15 cellular contexts compared by ENCODE assay signal in genomic region chr16:50675686-50676610, GRCh38. TPM values are rescaled to one million over a fixed set of nuclear protein-coding genes. Genes with fewer than 3 reads are reported as not detected.
DNase-seq lines count a peak whose midpoint lies in the region; ATAC-seq and TF ChIP-seq lines count a peak whose summit lies in the region.
"Had no signal": no experiment of that assay in that cellular context is flagged by ENCODE, and none has a peak within 500 bp of the region (broad histone marks: within the 10 kb centered on the region; RNA-seq: fewer than 3 reads in every experiment).

No MANE protein-coding gene starts in this region.

- ATAC-seq in lower lobe of right lung (peak; percentile 73 to 74), upper lobe of right lung (peak; percentile 69), GM21367 (IDR thresholded peaks at IDR 0.05; ENCODE audit: unreplicated experiment) (no peak)
- ATAC-seq: heart left ventricle had no signal

- peaks cover 23% of the 10 kb centered on the region for H3K9me3 Mint-ChIP-seq in activated naive CD4-positive, alpha-beta T cell treated with anti-CD3 and anti-CD28 coated beads, Interleukin-2, amount 10 ng/mL, durations not matched to agents 7 days and 5 days
- peaks cover 7% of the 10 kb centered on the region for H3K9me3 Mint-ChIP-seq in activated naive CD8-positive, alpha-beta T cell (ENCODE audit: low read depth)

- H3K36me3 Mint-ChIP-seq in activated naive CD4-positive, alpha-beta T cell treated with anti-CD3 and anti-CD28 coated beads, Interleukin-2, amount 10 ng/mL, durations not matched to agents 7 days and 5 days = peaks cover 89% of the 10 kb centered on the region
- H3K36me3 Mint-ChIP-seq in activated naive CD8-positive, alpha-beta T cell = peaks cover 28% of the 10 kb centered on the region

- peaks cover 51% of the 10 kb centered on the region for H3K4me1 Mint-ChIP-seq in activated naive CD4-positive, alpha-beta T cell treated with anti-CD3 and anti-CD28 coated beads, Interleukin-2, amount 10 ng/mL, durations not matched to agents 7 days and 5 days
- peaks cover 44% of the 10 kb centered on the region for H3K4me1 Mint-ChIP-seq in activated naive CD8-positive, alpha-beta T cell (ENCODE audit: low read depth)

- CTCF ChIA-PET in activated naive CD4-positive, alpha-beta T cell treated with anti-CD3 and anti-CD28 coated beads, Interleukin-2, amount 10 ng/mL, durations not matched to agents 7 days and 5 days (lab: Charles Lee) = interaction anchor here (1.0 to 7.8 kb wide), 3 partner anchors 9 to 71 kb away, joined by 3 to 141 read pairs (median 5); no protein-coding TSS in a partner anchor

- H3K9me3 ChIP-seq in lower lobe of right lung (peaks cover 23% of the 10 kb centered on the region), upper lobe of right lung (peaks cover 7% of the 10 kb centered on the region)

- H3K4me3 Mint-ChIP-seq in activated naive CD4-positive, alpha-beta T cell treated with anti-CD3 and anti-CD28 coated beads, Interleukin-2, amount 10 ng/mL, durations not matched to agents 7 days and 5 days = no peak overlapping the region
- H3K4me3 Mint-ChIP-seq in activated naive CD8-positive, alpha-beta T cell = no peak overlapping the region

- intact Hi-C loops in lower lobe of right lung (cut with DNase I) (no loop called here), upper lobe of right lung (cut with DNase I) (no loop called here)

- H3K4me3 ChIP-seq in lower lobe of right lung (no peak overlapping the region), upper lobe of right lung (no peak overlapping the region), foreskin fibroblast (ENCODE audit: low read depth in 1 of 2, low read length in 2 of 2) (no peak overlapping the region)
- H3K4me3 ChIP-seq: heart left ventricle had no signal

- TF ChIP-seq CTCF in lower lobe of right lung (IDR thresholded peaks at IDR 0.05) (no peak), upper lobe of right lung (IDR thresholded peaks at IDR 0.05) (no peak), foreskin fibroblast (IDR thresholded peaks at IDR 0.05; ENCODE audit: low read depth, low read length) (no peak)

- H3K27ac ChIP-seq in lower lobe of right lung (peak overlapping the region; percentile 28), upper lobe of right lung (peak overlapping the region; percentile 2)
- H3K27ac ChIP-seq: heart left ventricle had no signal

- peak overlapping the region; percentile 59 for H3K27ac Mint-ChIP-seq in activated naive CD4-positive, alpha-beta T cell treated with anti-CD3 and anti-CD28 coated beads, Interleukin-2, amount 10 ng/mL, durations not matched to agents 7 days and 5 days
- peak overlapping the region; percentile 80 for H3K27ac Mint-ChIP-seq in activated naive CD8-positive, alpha-beta T cell

- H3K27me3 ChIP-seq in lower lobe of right lung (ENCODE audit: low read depth) (no peaks in the 10 kb centered on the region), upper lobe of right lung (no peaks in the 10 kb centered on the region)

- H3K27me3 Mint-ChIP-seq in activated naive CD4-positive, alpha-beta T cell treated with anti-CD3 and anti-CD28 coated beads, Interleukin-2, amount 10 ng/mL, durations not matched to agents 7 days and 5 days = no peaks in the 10 kb centered on the region
- no peaks in the 10 kb centered on the region for H3K27me3 Mint-ChIP-seq in activated naive CD8-positive, alpha-beta T cell

- H3K4me1 ChIP-seq in lower lobe of right lung = peaks cover 22% of the 10 kb centered on the region
- H3K4me1 ChIP-seq in upper lobe of right lung = peaks cover 14% of the 10 kb centered on the region

- H3K36me3 ChIP-seq in lower lobe of right lung (peaks cover 18% of the 10 kb centered on the region), upper lobe of right lung (peaks cover 4% of the 10 kb centered on the region)

- DNase-seq in activated naive CD4-positive, alpha-beta T cell treated with anti-CD3 and anti-CD28 coated beads, Interleukin-2, amount 10 ng/mL, durations not matched to agents 7 days and 5 days = no peak
- DNase-seq in activated naive CD4-positive, alpha-beta T cell treated with Interleukin-2 at 50 U/mL for 16 hours = no peak
- peak; percentile 64 for DNase-seq in lower lobe of right lung
- DNase-seq in upper lobe of right lung = peak; percentile 79
- DNase-seq in ureter (ENCODE audit: low spot score) = no peak
- DNase-seq in foreskin fibroblast = no peak
- DNase-seq: ACHN; activated CD4-positive, alpha-beta T cell treated with anti-CD3 and anti-CD28 coated beads for 48 hours; C1 segment of cervical spinal cord; heart left ventricle; NCI-H1694 treated with DMSO at 0.1 percent for 48 hours; NCI-H774; stimulated activated CD8-positive, alpha-beta memory T cell treated with anti-CD3 and anti-CD28 coated beads, Interleukin-4, amount 100 ng/mL, for 48 hours had no signal

RNA-seq across cellular contexts. Expression of gene SNX20, which starts 5.2 kb away (rescaled TPM):
- 15.4 TPM for total RNA-seq in lower lobe of right lung
- total RNA-seq in upper lobe of right lung = 9.2 TPM
- 1.8 TPM for total RNA-seq in ureter

RNA-seq across cellular contexts. Expression of gene NOD2, which starts 17.5 kb away (rescaled TPM):
- total RNA-seq in lower lobe of right lung (13.2 TPM), upper lobe of right lung (4.2 TPM), ureter (2.2 TPM)

Comparison
In these comparisons a context has a peak if more than half of its experiments do, and no peak if none do; other contexts are left out.
1. DNase-seq: peak in lower lobe of right lung (single experiment) and upper lobe of right lung (single experiment); none in activated naive CD4-positive, alpha-beta T cell treated with anti-CD3 and anti-CD28 coated beads, Interleukin-2, amount 10 ng/mL, durations not matched to agents 7 days and 5 days (single experiment), activated naive CD4-positive, alpha-beta T cell treated with Interleukin-2 at 50 U/mL for 16 hours (single experiment), ureter (single experiment) and foreskin fibroblast (0 of 2).